1 cellular context compared by ENCODE assay signal in genomic region chr2:75525434-75526308, GRCh38.
TF ChIP-seq lines count a peak whose summit lies in the region.

No MANE protein-coding gene starts in this region.

TF ChIP-seq in IMR-90, 13 proteins besides CTCF, POLR2A, EP300 and RAD21:
- TF ChIP-seq FOS (IDR thresholded peaks at IDR 0.05; ENCODE audit: low read depth, low read length), result 0 out of 2 replicates have a peak, but pooled peaks have one; percentile 5
- no peak for TF ChIP-seq MAFK (IDR thresholded peaks at IDR 0.05; ENCODE audit: low read depth, low read length)
- TF ChIP-seq RCOR1 (IDR thresholded peaks at IDR 0.05; ENCODE audit: insufficient replicate concordance, low read length), result no peak
